25 cellular contexts compared by ENCODE assay signal in genomic region chr17:71845354-71845753, GRCh38.
"Had no signal": no experiment of that assay in that cellular context is flagged by ENCODE, and none has a peak within 500 bp of the region (broad histone marks: within the 10 kb centered on the region; RNA-seq: fewer than 3 reads in every experiment).

No MANE protein-coding gene starts in this region.

- FAIRE-seq: endothelial cell of umbilical vein, islet of Langerhans, urothelium cell line had no signal

- H3K4me3 Mint-ChIP-seq: endodermal cell; natural killer cell treated with Interleukin-12 subunit alpha and Interleukin-12 subunit beta and Interleukin-15 and Interleukin-18, amount 100 ng/mL, for 72 hours; neural progenitor cell; type B pancreatic cell had no signal

- H3K27me3 Mint-ChIP-seq: natural killer cell treated with Interleukin-12 subunit alpha and Interleukin-12 subunit beta and Interleukin-15 and Interleukin-18, amount 100 ng/mL, for 72 hours; type B pancreatic cell had no signal

- H3K27ac Mint-ChIP-seq: endodermal cell; natural killer cell treated with Interleukin-12 subunit alpha and Interleukin-12 subunit beta and Interleukin-15 and Interleukin-18, amount 100 ng/mL, for 72 hours; type B pancreatic cell had no signal

- H3K36me3 Mint-ChIP-seq: neural progenitor cell, type B pancreatic cell had no signal

- H3K4me1 Mint-ChIP-seq: endodermal cell had no signal

- H3K9ac ChIP-seq: neural progenitor cell had no signal

- H3K36me3 ChIP-seq: heart left ventricle, left lung, neural progenitor cell, ovary, suprapubic skin, thyroid gland had no signal

- H3K27me3 ChIP-seq: left lung, neural progenitor cell, ovary, thyroid gland had no signal

- H3K4me1 ChIP-seq: heart left ventricle, left lung, neural progenitor cell, suprapubic skin, thyroid gland had no signal

- H3K4me3 ChIP-seq: coronary artery, heart left ventricle, left lung, lung, neural progenitor cell, ovary, smooth muscle cell, suprapubic skin, thyroid gland had no signal

- H3K27ac ChIP-seq: coronary artery, heart left ventricle, left lung, neural progenitor cell, ovary, suprapubic skin, thyroid gland had no signal

- H3K9me3 ChIP-seq: ovary, suprapubic skin, thyroid gland had no signal

- H3K9me3 Mint-ChIP-seq: endodermal cell had no signal

- H3K4me2 ChIP-seq: neural progenitor cell, smooth muscle cell had no signal

- DNase-seq: effector CD4-positive, alpha-beta T cell; endodermal cell; erythroblast; foreskin melanocyte; heart left ventricle; hypothalamus; left lung; mesenchymal stem cell; midbrain; nucleus accumbens; ovary; right cardiac atrium; stimulated activated CD4-positive, alpha-beta T cell treated with anti-CD3 and anti-CD28 coated beads, Interleukin-2, amount 100 ng/mL, for 48 hours; stimulated activated naive CD8-positive, alpha-beta T cell treated with anti-CD3 and anti-CD28 coated beads, Interleukin-15, Interleukin-2, amounts not matched to agents 100 U/mL and 50 U/mL, for 24 hours; thyroid gland had no signal

- ATAC-seq: heart left ventricle; left lung; natural killer cell treated with Interleukin-12 subunit alpha and Interleukin-12 subunit beta and Interleukin-15 and Interleukin-18, amount 100 ng/mL, for 72 hours; right cardiac atrium; stimulated activated naive CD8-positive, alpha-beta T cell treated with anti-CD3 and anti-CD28 coated beads, Interleukin-15, Interleukin-2, amounts not matched to agents 100 U/mL and 50 U/mL, for 24 hours had no signal

- H2AFZ ChIP-seq: neural progenitor cell had no signal
